10 cellular contexts compared by ENCODE assay signal in the genomic region with DNA sequence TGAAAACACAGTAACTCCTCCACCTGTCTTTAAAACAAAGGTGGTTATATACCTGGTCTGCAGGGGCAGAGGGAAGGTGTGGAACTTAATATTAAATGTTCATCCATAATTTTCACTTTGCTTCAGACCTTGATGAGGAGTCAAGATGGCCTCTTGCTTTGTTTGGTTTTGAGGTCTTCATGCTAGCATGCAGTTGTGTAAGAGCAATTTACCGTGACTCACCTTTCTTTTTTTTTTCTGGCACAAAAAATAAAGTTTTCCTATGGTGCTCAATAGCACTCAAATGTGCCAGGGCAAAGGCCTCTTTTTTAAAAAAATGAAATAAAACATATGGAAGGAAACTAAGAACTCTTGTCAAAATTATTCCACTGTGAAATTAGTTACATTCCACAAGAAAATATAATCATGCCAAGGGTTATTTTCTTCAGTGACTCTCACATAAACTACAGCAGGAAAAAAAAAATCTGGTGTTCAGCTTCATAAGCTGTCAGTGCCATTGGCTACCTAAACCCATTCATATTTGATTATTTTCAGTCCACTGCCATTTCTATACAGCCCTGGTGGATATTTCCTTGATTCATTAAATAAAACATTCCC.
DNase-seq lines count a peak whose midpoint lies in the region; ATAC-seq and TF ChIP-seq lines count a peak whose summit lies in the region.
"Had no signal": no experiment of that assay in that cellular context is flagged by ENCODE, and none has a peak within 500 bp of the region (broad histone marks: within the 10 kb centered on the region; RNA-seq: fewer than 3 reads in every experiment).

No MANE protein-coding gene starts in this region.

- no peak overlapping the region for H3K4me3 ChIP-seq in HAP-1

- no peaks in the 10 kb centered on the region for H3K27me3 ChIP-seq in HAP-1 (ENCODE audit: low read depth)

- no peaks in the 10 kb centered on the region for H3K36me3 Mint-ChIP-seq in memory B cell
- H3K36me3 Mint-ChIP-seq in progenitor cell of endocrine pancreas (ENCODE audit: insufficient read depth) = peaks cover 2% of the 10 kb centered on the region
- H3K36me3 Mint-ChIP-seq in naive thymus-derived CD8-positive, alpha-beta T cell = no peaks in the 10 kb centered on the region
- H3K36me3 Mint-ChIP-seq: type B pancreatic cell had no signal

- peaks cover 2% of the 10 kb centered on the region for H3K9me3 ChIP-seq in HAP-1

- no peaks in the 10 kb centered on the region for H3K27me3 Mint-ChIP-seq in memory B cell
- no peaks in the 10 kb centered on the region for H3K27me3 Mint-ChIP-seq in progenitor cell of endocrine pancreas
- H3K27me3 Mint-ChIP-seq in naive thymus-derived CD8-positive, alpha-beta T cell = peaks cover 0 to 8% (median 0%) of the 10 kb centered on the region in 5 donors
- H3K27me3 Mint-ChIP-seq: type B pancreatic cell had no signal

- H3K4me1 Mint-ChIP-seq in memory B cell = peaks cover 17% of the 10 kb centered on the region
- H3K4me1 Mint-ChIP-seq in progenitor cell of endocrine pancreas (ENCODE audit: low read depth) = peaks cover 21% of the 10 kb centered on the region
- H3K4me1 Mint-ChIP-seq in naive thymus-derived CD8-positive, alpha-beta T cell = peaks cover 0 to 9% (median 0%) of the 10 kb centered on the region in 4 donors

- POLR2A ChIA-PET in naive thymus-derived CD8-positive, alpha-beta T cell (lab: Charles Lee) = no interaction called here

- no peaks in the 10 kb centered on the region for H3K9me3 Mint-ChIP-seq in memory B cell
- peaks cover 10% of the 10 kb centered on the region for H3K9me3 Mint-ChIP-seq in progenitor cell of endocrine pancreas (ENCODE audit: low read depth)
- no peaks in the 10 kb centered on the region for H3K9me3 Mint-ChIP-seq in naive thymus-derived CD8-positive, alpha-beta T cell

- H3K4me3 Mint-ChIP-seq in memory B cell (no peak overlapping the region), progenitor cell of endocrine pancreas (ENCODE audit: low read depth) (no peak overlapping the region)
- no peak overlapping the region for H3K4me3 Mint-ChIP-seq in naive thymus-derived CD8-positive, alpha-beta T cell
- H3K4me3 Mint-ChIP-seq: type B pancreatic cell had no signal

- H3K27ac Mint-ChIP-seq in memory B cell = peak overlapping the region; percentile 72
- H3K27ac Mint-ChIP-seq in progenitor cell of endocrine pancreas = no peak overlapping the region
- no peak overlapping the region for H3K27ac Mint-ChIP-seq in naive thymus-derived CD8-positive, alpha-beta T cell
- H3K27ac Mint-ChIP-seq: type B pancreatic cell had no signal

- DNase-seq in NCI-H226 = peak; percentile 8
- DNase-seq in memory B cell (ENCODE audit: low spot score in 2 of 2) = no peak
- no peak for DNase-seq in progenitor cell of endocrine pancreas (ENCODE audit: low spot score, unreplicated experiment)
- no peak for DNase-seq in naive thymus-derived CD8-positive, alpha-beta T cell
- no peak for DNase-seq in HAP-1 (ENCODE audit: low spot score in 2 of 2)
- no peak for DNase-seq in OCI-M1 (lab: John Stamatoyannopoulos, UW)
- DNase-seq: activated gamma-delta T cell treated with Interleukin-2 at 50 U/mL for 16 hours had no signal

- H3K36me3 ChIP-seq in HAP-1 (replicated peaks) = no peaks in the 10 kb centered on the region

- in situ Hi-C loops in HAP-1 (cut with MboI; ENCODE audit: low sequenced_read_pairs) = no loop called here

- TF ChIP-seq CTCF in progenitor cell of endocrine pancreas (IDR thresholded peaks at IDR 0.05; ENCODE audit: unreplicated experiment) = no peak

- peaks cover 31% of the 10 kb centered on the region for H3K4me1 ChIP-seq in HAP-1

- peak; percentile 19 for ATAC-seq in GM18868 (IDR thresholded peaks at IDR 0.05; ENCODE audit: unreplicated experiment)
- peak; percentile 24 for ATAC-seq in HG02840 (IDR thresholded peaks at IDR 0.05; ENCODE audit: low FRiP score, unreplicated experiment)
- ATAC-seq in memory B cell (ENCODE audit: low read depth) = peak; percentile 34
- no peak for ATAC-seq in naive thymus-derived CD8-positive, alpha-beta T cell

Comparison
In these comparisons a context has a peak if more than half of its experiments do, and no peak if none do; other contexts are left out.
1. ATAC-seq: peak in GM18868 (single experiment), HG02840 (single experiment) and memory B cell (single experiment); none in naive thymus-derived CD8-positive, alpha-beta T cell (0 of 2).